Comparison of ENCODE assay signal across 8 cellular contexts in genomic region chr9:34665381-34666250, GRCh38. TPM values are rescaled to one million over a fixed set of nuclear protein-coding genes. Genes with fewer than 3 reads are reported as not detected.
DNase-seq lines count a peak whose midpoint lies in the region; ATAC-seq and TF ChIP-seq lines count a peak whose summit lies in the region.

No MANE protein-coding gene starts in this region.

- no peaks in the 10 kb centered on the region for H3K27me3 Mint-ChIP-seq in activated naive CD8-positive, alpha-beta T cell treated with anti-CD3 and anti-CD28 coated beads for 36 hours
- H3K27me3 Mint-ChIP-seq in glutamatergic neuron (ENCODE audit: unreplicated experiment) = peaks cover 5% of the 10 kb centered on the region

- peak; percentile 73 to 87 for TF ChIP-seq POLR2A in suprapubic skin (IDR thresholded peaks at IDR 0.05)

- no peaks in the 10 kb centered on the region for H3K27me3 ChIP-seq in suprapubic skin

- H3K4me1 Mint-ChIP-seq in activated naive CD8-positive, alpha-beta T cell treated with anti-CD3 and anti-CD28 coated beads for 36 hours = peaks cover 25% of the 10 kb centered on the region
- H3K4me1 Mint-ChIP-seq in glutamatergic neuron (ENCODE audit: low read depth, unreplicated experiment) = peaks cover 4% of the 10 kb centered on the region

- H3K27ac Mint-ChIP-seq in activated naive CD8-positive, alpha-beta T cell treated with anti-CD3 and anti-CD28 coated beads for 36 hours = peak overlapping the region; percentile 82
- H3K27ac Mint-ChIP-seq in glutamatergic neuron (ENCODE audit: unreplicated experiment) = peak overlapping the region; percentile 72

- 1% methylated on average over 48 of the region's 55 CpGs for WGBS in suprapubic skin

- peak overlapping the region; percentile 84 for H3K4me3 Mint-ChIP-seq in activated naive CD8-positive, alpha-beta T cell treated with anti-CD3 and anti-CD28 coated beads for 36 hours
- peak overlapping the region; percentile 94 for H3K4me3 Mint-ChIP-seq in glutamatergic neuron (ENCODE audit: unreplicated experiment)

- no peaks in the 10 kb centered on the region for H3K9me3 ChIP-seq in suprapubic skin

- H3K36me3 Mint-ChIP-seq in activated naive CD8-positive, alpha-beta T cell treated with anti-CD3 and anti-CD28 coated beads for 36 hours = peaks cover 18% of the 10 kb centered on the region
- H3K36me3 Mint-ChIP-seq in glutamatergic neuron (ENCODE audit: unreplicated experiment) = peaks cover 7% of the 10 kb centered on the region

- peak overlapping the region; percentile 62 for H3K4me3 ChIP-seq in suprapubic skin

- peaks cover 18% of the 10 kb centered on the region for H3K36me3 ChIP-seq in suprapubic skin

- H3K4me1 ChIP-seq in suprapubic skin = peaks cover 62% of the 10 kb centered on the region

- peak overlapping the region; percentile 94 for H3K27ac ChIP-seq in suprapubic skin

- TF ChIP-seq CTCF in glutamatergic neuron (IDR thresholded peaks at IDR 0.05; ENCODE audit: partially characterized antibody, unreplicated experiment) (no peak), omental fat pad (IDR thresholded peaks at IDR 0.05) (no peak), suprapubic skin (IDR thresholded peaks at IDR 0.05) (no peak)

- no peak for TF ChIP-seq EP300 in suprapubic skin (IDR thresholded peaks at IDR 0.05)

- ATAC-seq in HG02571 (IDR thresholded peaks at IDR 0.05; ENCODE audit: unreplicated experiment) = peak; percentile 64
- ATAC-seq in omental fat pad (ENCODE audit: low FRiP score) = peak; percentile 85

- peaks cover 12% of the 10 kb centered on the region for H3K9me3 Mint-ChIP-seq in activated naive CD8-positive, alpha-beta T cell treated with anti-CD3 and anti-CD28 coated beads for 36 hours
- H3K9me3 Mint-ChIP-seq in glutamatergic neuron (ENCODE audit: unreplicated experiment) = peaks cover 10% of the 10 kb centered on the region

- DNase-seq in ELR (ENCODE audit: low read depth) = peak; percentile 97
- peak; percentile 96 for DNase-seq in NCI-H1092 treated with DMSO at 0.1 percent for 48 hours (lab: John Stamatoyannopoulos, UW)
- DNase-seq in SKM-1 treated with dmso at 0.1 percent for 144 hours (lab: John Stamatoyannopoulos, UW; ENCODE audit: unreplicated experiment) = peak; percentile 87
- peak; percentile 83 for DNase-seq in activated naive CD8-positive, alpha-beta T cell treated with anti-CD3 and anti-CD28 coated beads for 36 hours
- peak; percentile 94 for DNase-seq in glutamatergic neuron
- DNase-seq in omental fat pad (ENCODE audit: low spot score) = peak; percentile 97
- peak; percentile 98 to 99 for DNase-seq in suprapubic skin (ENCODE audit: low spot score in 2 of 2)

RNA-seq across cellular contexts. Expression of gene CCL27, which starts 3.2 kb away (rescaled TPM):
- under 1 TPM in 1 of 2 experiments, not detected in 1; 0.82 TPM for total RNA-seq in activated naive CD8-positive, alpha-beta T cell treated with anti-CD3 and anti-CD28 coated beads for 36 hours
- total RNA-seq in glutamatergic neuron (ENCODE audit: unreplicated experiment) (1.7 TPM), omental fat pad (not detected), suprapubic skin (100 to 1,000 TPM; 169 to 357 (median 233) TPM)

RNA-seq across cellular contexts. Expression of gene IL11RA, which starts 13.6 kb away (rescaled TPM):
- total RNA-seq in activated naive CD8-positive, alpha-beta T cell treated with anti-CD3 and anti-CD28 coated beads for 36 hours = 10 to 100 TPM; 12.1 to 13.0 TPM
- total RNA-seq in glutamatergic neuron (ENCODE audit: unreplicated experiment) (28.8 TPM), omental fat pad (10 to 100 TPM; 13.3 to 49.3 (median 23.1) TPM), suprapubic skin (100 to 1,000 TPM in 1 of 4 donors, 10 to 100 TPM in 3; 23.4 to 114 (median 39.3) TPM)

RNA-seq across cellular contexts. Expression of gene GALT, which starts 19.1 kb away (rescaled TPM):
- total RNA-seq in activated naive CD8-positive, alpha-beta T cell treated with anti-CD3 and anti-CD28 coated beads for 36 hours = 10 to 100 TPM; 42.4 to 43.4 TPM
- total RNA-seq in glutamatergic neuron (ENCODE audit: unreplicated experiment) = 57.5 TPM
- 10 to 100 TPM; 17.2 to 53.3 (median 32.7) TPM for total RNA-seq in omental fat pad
- total RNA-seq in suprapubic skin = 100 to 1,000 TPM in 1 of 4 donors, 10 to 100 TPM in 3; 47.6 to 182 (median 77.6) TPM

RNA-seq across cellular contexts. Expression of gene CCL19, which starts 25.5 kb away (rescaled TPM):
- not detected for total RNA-seq in activated naive CD8-positive, alpha-beta T cell treated with anti-CD3 and anti-CD28 coated beads for 36 hours
- total RNA-seq in glutamatergic neuron (ENCODE audit: unreplicated experiment) = not detected
- not detected for total RNA-seq in omental fat pad
- total RNA-seq in suprapubic skin = 1 to 10 TPM; 1.3 to 5.4 (median 3.3) TPM

RNA-seq across cellular contexts. Expression of gene SIGMAR1, which starts 28.0 kb away (rescaled TPM):
- total RNA-seq in activated naive CD8-positive, alpha-beta T cell treated with anti-CD3 and anti-CD28 coated beads for 36 hours = 100 to 1,000 TPM; 111 to 113 TPM
- 44.4 TPM for total RNA-seq in glutamatergic neuron (ENCODE audit: unreplicated experiment)
- total RNA-seq in omental fat pad = 10 to 100 TPM; 72.9 to 88.6 (median 73.2) TPM
- total RNA-seq in suprapubic skin = 100 to 1,000 TPM in 3 of 4 donors, 10 to 100 TPM in 1; 78.5 to 111 (median 109) TPM

Comparison
In these comparisons a context has a peak if more than half of its experiments do, and no peak if none do; other contexts are left out.
1. Peak in every context shown above with its lines: DNase-seq, ATAC-seq, H3K4me3 ChIP-seq and H3K27ac ChIP-seq.
2. RNA of gene CCL27, which starts 3.2 kb away (total RNA-seq): 169 to 357 TPM in suprapubic skin; 1.7 TPM in glutamatergic neuron (single experiment), 0.82 TPM in activated naive CD8-positive, alpha-beta T cell treated with anti-CD3 and anti-CD28 coated beads for 36 hours and not detected in omental fat pad; every median in the first group is over 10 times any median in the second.